15 cellular contexts compared by ENCODE assay signal in the genomic region with DNA sequence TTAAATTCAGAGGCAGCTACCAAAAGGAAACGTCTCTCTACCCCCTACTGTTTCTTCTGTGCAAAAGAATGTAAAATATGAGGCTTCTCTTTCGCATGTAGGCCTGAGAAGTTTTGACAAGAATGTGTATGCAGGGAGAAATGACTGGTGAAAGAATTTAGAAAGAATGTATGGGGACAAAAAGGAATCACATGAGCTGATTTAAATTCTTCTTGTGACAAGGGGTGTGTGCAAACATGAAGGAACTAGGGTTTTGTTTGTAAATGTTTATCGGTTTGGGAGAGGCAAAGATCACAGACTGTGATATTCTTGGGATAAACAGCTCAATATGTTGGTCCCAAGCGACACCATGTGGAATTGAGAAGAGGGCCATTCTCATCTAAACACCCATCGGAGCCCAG.
DNase-seq lines count a peak whose midpoint lies in the region; ATAC-seq and TF ChIP-seq lines count a peak whose summit lies in the region.
"Had no signal": no experiment of that assay in that cellular context is flagged by ENCODE, and none has a peak within 500 bp of the region (broad histone marks: within the 10 kb centered on the region; RNA-seq: fewer than 3 reads in every experiment).

No MANE protein-coding gene starts in this region.

- TF ChIP-seq POLR2A in esophagus muscularis mucosa (IDR thresholded peaks at IDR 0.05; ENCODE audit: low read depth) = no peak

- DNase-seq in ACHN = peak; percentile 12
- DNase-seq in HCEC 1CT = peak; percentile 26
- no peak for DNase-seq in chondrocyte (ENCODE audit: low spot score)
- DNase-seq in stimulated activated naive CD4-positive, alpha-beta T cell (lab: John Stamatoyannopoulos, UW) = no peak
- no peak for DNase-seq in esophagus muscularis mucosa (ENCODE audit: extremely low spot score)
- DNase-seq: activated naive CD4-positive, alpha-beta T cell treated with anti-CD3 and anti-CD28 coated beads, Interleukin-2, amount 10 ng/mL, durations not matched to agents 7 days and 5 days; AML-193; DND-41; midbrain; MM.1S; SJCRH30 had no signal

- peaks cover 19% of the 10 kb centered on the region for H3K4me1 ChIP-seq in mesodermal cell (ENCODE audit: control insufficient read depth, insufficient read depth, low read length, poor library complexity, severe bottlenecking)
- H3K4me1 ChIP-seq in esophagus muscularis mucosa = no peaks in the 10 kb centered on the region
- H3K4me1 ChIP-seq: tibial nerve had no signal

- H3K4me1 Mint-ChIP-seq in chondrocyte (ENCODE audit: low read depth) = peaks cover 34% of the 10 kb centered on the region
- H3K4me1 Mint-ChIP-seq: activated naive CD4-positive, alpha-beta T cell treated with anti-CD3 and anti-CD28 coated beads, Interleukin-2, amount 10 ng/mL, durations not matched to agents 7 days and 5 days had no signal

- WGBS in mesodermal cell (ENCODE audit: insufficient coverage in 2 of 2), 2 experiments = 47 to 61% methylated on average over 2 to 3 of the region's 5 CpGs
- WGBS in esophagus muscularis mucosa = 65% methylated on average over 5 of the region's 5 CpGs

- H3K4me3 ChIP-seq in mesodermal cell (ENCODE audit: extremely low read depth, insufficient read depth, low read length, poor library complexity, severe bottlenecking) (no peak overlapping the region), esophagus muscularis mucosa (no peak overlapping the region)
- H3K4me3 ChIP-seq: SJCRH30, tibial nerve had no signal

- no peak for TF ChIP-seq EP300 in esophagus muscularis mucosa (IDR thresholded peaks at IDR 0.05)

- H3K9me3 ChIP-seq in mesodermal cell (ENCODE audit: control insufficient read depth, low read length) (peaks cover 6% of the 10 kb centered on the region), esophagus muscularis mucosa (no peaks in the 10 kb centered on the region)
- H3K9me3 ChIP-seq: SJCRH30, tibial nerve had no signal

- intact Hi-C loops in esophagus muscularis mucosa (cut with DNase I) = no loop called here

- no peak overlapping the region for H3K4me3 Mint-ChIP-seq in chondrocyte (ENCODE audit: unreplicated experiment)
- H3K4me3 Mint-ChIP-seq: activated naive CD4-positive, alpha-beta T cell treated with anti-CD3 and anti-CD28 coated beads, Interleukin-2, amount 10 ng/mL, durations not matched to agents 7 days and 5 days had no signal

- in situ Hi-C loops in ACHN (cut with HindIII; ENCODE audit: low pct_ligation_motif_present, low pct_unique_long_range_greater_than_20kb, low sequenced_read_pairs) = no loop called here

- H3K36me3 ChIP-seq in mesodermal cell (ENCODE audit: control insufficient read depth, insufficient read depth, low read length) = no peaks in the 10 kb centered on the region
- no peaks in the 10 kb centered on the region for H3K36me3 ChIP-seq in esophagus muscularis mucosa
- H3K36me3 ChIP-seq: SJCRH30, tibial nerve had no signal

- H3K36me3 Mint-ChIP-seq in chondrocyte (ENCODE audit: low read depth) = no peaks in the 10 kb centered on the region
- H3K36me3 Mint-ChIP-seq: activated naive CD4-positive, alpha-beta T cell treated with anti-CD3 and anti-CD28 coated beads, Interleukin-2, amount 10 ng/mL, durations not matched to agents 7 days and 5 days had no signal

- H3K27me3 ChIP-seq in esophagus muscularis mucosa = no peaks in the 10 kb centered on the region
- H3K27me3 ChIP-seq: SJCRH30, tibial nerve had no signal

- TF ChIP-seq CTCF in chondrocyte (IDR thresholded peaks at IDR 0.05) (peak; percentile 69), esophagus muscularis mucosa (IDR thresholded peaks at IDR 0.05) (no peak)

- peak overlapping the region; percentile 81 for H3K27ac ChIP-seq in mesodermal cell (ENCODE audit: low read depth, low read length, severe bottlenecking)
- no peak overlapping the region for H3K27ac ChIP-seq in esophagus muscularis mucosa (replicated peaks in 1 of 4)
- H3K27ac ChIP-seq: SJCRH30, tibial nerve had no signal

- no peaks in the 10 kb centered on the region for H3K27me3 Mint-ChIP-seq in chondrocyte (ENCODE audit: low read depth)
- H3K27me3 Mint-ChIP-seq: activated naive CD4-positive, alpha-beta T cell treated with anti-CD3 and anti-CD28 coated beads, Interleukin-2, amount 10 ng/mL, durations not matched to agents 7 days and 5 days had no signal

- peak overlapping the region; percentile 78 for H3K27ac Mint-ChIP-seq in chondrocyte (ENCODE audit: unreplicated experiment)
- H3K27ac Mint-ChIP-seq: activated naive CD4-positive, alpha-beta T cell treated with anti-CD3 and anti-CD28 coated beads, Interleukin-2, amount 10 ng/mL, durations not matched to agents 7 days and 5 days had no signal

- no peak for ATAC-seq in HG03196 (IDR thresholded peaks at IDR 0.05; ENCODE audit: unreplicated experiment)
- ATAC-seq in HG02759 (IDR thresholded peaks at IDR 0.05; ENCODE audit: unreplicated experiment) = no peak

- peaks cover 8% of the 10 kb centered on the region for H3K9me3 Mint-ChIP-seq in chondrocyte (ENCODE audit: low read depth)
- H3K9me3 Mint-ChIP-seq: activated naive CD4-positive, alpha-beta T cell treated with anti-CD3 and anti-CD28 coated beads, Interleukin-2, amount 10 ng/mL, durations not matched to agents 7 days and 5 days had no signal

Comparison
In these comparisons a context has a peak if more than half of its experiments do, and no peak if none do; other contexts are left out.
1. DNase-seq: peak in ACHN (single experiment) and HCEC 1CT (single experiment); none in chondrocyte (single experiment), stimulated activated naive CD4-positive, alpha-beta T cell (0 of 6) and esophagus muscularis mucosa (single experiment).